21 cellular contexts compared by ENCODE assay signal in genomic region chr3:106004841-106005240, GRCh38.
A peak's percentile ranks its signal among the peaks of the same experiment; 100 is the strongest.
DNase-seq lines count a peak whose midpoint lies in the region; ATAC-seq, FAIRE-seq and TF ChIP-seq lines count a peak whose summit lies in the region.
"Had no signal": no experiment of that assay in that cellular context is flagged by ENCODE, and none has a peak within 500 bp of the region (broad histone marks: within the 10 kb centered on the region; RNA-seq: fewer than 3 reads in every experiment).

No MANE protein-coding gene starts in this region.

- H3K27me3 ChIP-seq in K562 (ENCODE audit: control insufficient read depth in 2 of 2, insufficient read depth in 2 of 2, low read length in 2 of 2) (no peaks in the 10 kb centered on the region), left ventricle myocardium inferior (ENCODE audit: low read depth) (no peaks in the 10 kb centered on the region), skeletal muscle satellite cell (ENCODE audit: control insufficient read depth, insufficient read depth, low read length) (no peaks in the 10 kb centered on the region), sigmoid colon (no peaks in the 10 kb centered on the region)
- H3K27me3 ChIP-seq: neutrophil, upper lobe of right lung had no signal

- H3K4me2 ChIP-seq in K562 (ENCODE audit: insufficient read depth, low read length) (no peak overlapping the region), skeletal muscle satellite cell (ENCODE audit: low read length) (peak overlapping the region; percentile 75)

- no TSS peak for BruUV-seq in K562 (replicated peaks; lab: Mats Ljungman, UMichigan)

- no peak for TF ChIP-seq RAD21 in K562 (CRISPR knock-in tag; conservative IDR thresholded peaks at IDR 0.05 in 1 of 2, IDR thresholded peaks at IDR 0.05 in 1 of 2)

- no peaks in the 10 kb centered on the region for H4K20me1 ChIP-seq in K562 (replicated peaks; ENCODE audit: control insufficient read depth, insufficient read depth, low read length)

- ATAC-seq in K562 (no peak), HG03097 (IDR thresholded peaks at IDR 0.05; ENCODE audit: low FRiP score, unreplicated experiment) (no peak)
- ATAC-seq: activated CD8-positive, alpha-beta T cell treated with anti-CD3 and anti-CD28 coated beads, Interleukin-2, amount 10 ng/mL, durations not matched to agents 7 days and 5 days; stimulated activated naive CD8-positive, alpha-beta T cell treated with anti-CD3 and anti-CD28 coated beads, Interleukin-15, amount 100 ng/mL, for 72 hours had no signal

- no peak for FAIRE-seq in K562 (lab: Jason Lieb, UNC)
- FAIRE-seq: endothelial cell of umbilical vein, frontal cortex had no signal

- no peak overlapping the region for H3K4me3 ChIP-seq in K562
- H3K4me3 ChIP-seq in left ventricle myocardium inferior = peak overlapping the region; percentile 50
- peak overlapping the region; percentile 57 for H3K4me3 ChIP-seq in skeletal muscle satellite cell (ENCODE audit: low read length)
- no peak overlapping the region for H3K4me3 ChIP-seq in sigmoid colon

- no peaks in the 10 kb centered on the region for H3K9me3 ChIP-seq in K562 (replicated peaks; ENCODE audit: control insufficient read depth, insufficient read depth, low read depth, low read length)
- H3K9me3 ChIP-seq in left ventricle myocardium inferior (replicated peaks) = no peaks in the 10 kb centered on the region
- no peaks in the 10 kb centered on the region for H3K9me3 ChIP-seq in skeletal muscle satellite cell (replicated peaks; ENCODE audit: low read length)
- no peaks in the 10 kb centered on the region for H3K9me3 ChIP-seq in sigmoid colon
- H3K9me3 ChIP-seq: neutrophil, upper lobe of right lung had no signal

- TF ChIP-seq POLR2A in K562 (conservative IDR thresholded peaks at IDR 0.05) (no peak), sigmoid colon (IDR thresholded peaks at IDR 0.05) (no peak)

- no peak overlapping the region for H3K27ac ChIP-seq in K562 (ENCODE audit: extremely low read depth, low read depth, low read length)
- H3K27ac ChIP-seq in left ventricle myocardium inferior (replicated peaks) = peak overlapping the region; percentile 60
- H3K27ac ChIP-seq in sigmoid colon = no peak overlapping the region
- H3K27ac ChIP-seq: neutrophil had no signal

- no peaks in the 10 kb centered on the region for H3K36me3 ChIP-seq in K562 (ENCODE audit: control insufficient read depth, insufficient read depth, low read length)
- no peaks in the 10 kb centered on the region for H3K36me3 ChIP-seq in left ventricle myocardium inferior
- no peaks in the 10 kb centered on the region for H3K36me3 ChIP-seq in skeletal muscle satellite cell (ENCODE audit: insufficient read depth, low read length)
- H3K36me3 ChIP-seq in sigmoid colon = no peaks in the 10 kb centered on the region
- H3K36me3 ChIP-seq: neutrophil, upper lobe of right lung had no signal

- H3K9me1 ChIP-seq in K562 (ENCODE audit: control insufficient read depth, insufficient read depth, low read length) = no peaks in the 10 kb centered on the region

- H3K4me1 ChIP-seq in K562 (replicated peaks in 1 of 2; ENCODE audit: control insufficient read depth in 2 of 2, insufficient read depth in 2 of 2, low read length in 2 of 2) (peaks cover 0 to 12% of the 10 kb centered on the region in 2 experiments; a peak in 1 of 5 replicates), left ventricle myocardium inferior (peaks cover 21% of the 10 kb centered on the region), skeletal muscle satellite cell (ENCODE audit: control insufficient read depth, insufficient read depth, low read length) (peaks cover 29% of the 10 kb centered on the region), sigmoid colon (no peaks in the 10 kb centered on the region)
- H3K4me1 ChIP-seq: upper lobe of right lung had no signal

- in situ Hi-C loops in K562 (cut with MboI) = no loop called here

- H3K79me2 ChIP-seq in K562 (ENCODE audit: control insufficient read depth, insufficient read depth, low read length) = no peaks in the 10 kb centered on the region

- peak; percentile 27 for DNase-seq in M059J (ENCODE audit: low read depth)
- no peak for DNase-seq in K562 (ENCODE audit: extremely low read depth in 1 of 4, low spot score in 3 of 4)
- no peak for DNase-seq in left ventricle myocardium inferior
- no peak for DNase-seq in globus pallidus (ENCODE audit: low spot score)
- DNase-seq in sigmoid colon = no peak
- DNase-seq: activated B cell treated with CpG ODN at 0.5 μM for 24 hours; activated CD8-positive, alpha-beta T cell treated with anti-CD3 and anti-CD28 coated beads, Interleukin-2, amount 10 ng/mL, durations not matched to agents 7 days and 5 days; activated T-cell treated with anti-CD3 and anti-CD28 coated beads, Interleukin-2, amount 50 U/mL, for 4 hours; Calu3; NCI-H1105; NCI-H2107; NCI-H510A; retina; stimulated activated CD4-positive, alpha-beta T cell treated with anti-CD3 and anti-CD28 coated beads, Interleukin-2, amount 100 ng/mL, for 24 hours; stimulated activated naive CD8-positive, alpha-beta T cell treated with anti-CD3 and anti-CD28 coated beads, Interleukin-15, amount 100 ng/mL, for 72 hours; upper lobe of right lung had no signal

- WGBS in K562 (ENCODE audit: insufficient coverage, low coverage, missing lambda C conversion rate) = 81% methylated on average over 3 of the region's 3 CpGs
- WGBS in sigmoid colon, 2 donors = 90 to 92% methylated on average over 3 of the region's 3 CpGs

- intact Hi-C loops in K562 (cut with micrococcal nuclease) = loop anchor here (10.0 kb wide), 1 partner anchor 120 kb away; no protein-coding TSS in a partner anchor
- intact Hi-C loops in left ventricle myocardium inferior (cut with micrococcal nuclease) = no loop called here
- intact Hi-C loops in sigmoid colon (cut with DNase I) = no loop called here

- H2AFZ ChIP-seq in K562 (ENCODE audit: low read depth, low read length) = peak overlapping the region; percentile 71; the same call in 1 of the 2 replicates

- POLR2A ChIA-PET in K562 (lab: Yijun Ruan, JAX) = no interaction called here

- CTCF ChIA-PET in K562 (lab: Yijun Ruan, JAX; ENCODE audit: low intra/inter-chr PET ratio) = no interaction called here

- TF ChIP-seq CTCF in K562 (IDR thresholded peaks at IDR 0.05 in 2 of 3, conservative IDR thresholded peaks at IDR 0.05 in 1 of 3; ENCODE audit: insufficient read depth in 2 of 3, low read depth in 1 of 3, low read length in 3 of 3) = no peak
- no peak for TF ChIP-seq CTCF in left ventricle myocardium inferior (IDR thresholded peaks at IDR 0.05; ENCODE audit: borderline replicate concordance)
- TF ChIP-seq CTCF in sigmoid colon (IDR thresholded peaks at IDR 0.05) = no peak

- no peak overlapping the region for H3K9ac ChIP-seq in K562 (ENCODE audit: insufficient read depth in 1 of 2, low read depth in 2 of 2, low read length in 2 of 2)
- H3K9ac ChIP-seq in skeletal muscle satellite cell (ENCODE audit: low read depth, low read length) = peak overlapping the region; percentile 78

- TF ChIP-seq EP300 in K562 (IDR thresholded peaks at IDR 0.05; ENCODE audit: low read length) (no peak), sigmoid colon (IDR thresholded peaks at IDR 0.05) (no peak)

TF ChIP-seq in K562, 482 proteins besides CTCF, POLR2A, EP300 and RAD21 (continues in another document):
- no peak for TF ChIP-seq PHF21A (IDR thresholded peaks at IDR 0.05; ENCODE audit: borderline replicate concordance, low read depth)
- TF ChIP-seq FOXA1 (IDR thresholded peaks at IDR 0.05; ENCODE audit: borderline replicate concordance) = no peak
- TF ChIP-seq LEF1 (IDR thresholded peaks at IDR 0.05) = no peak
- TF ChIP-seq ZNF324 (CRISPR knock-in tag; IDR thresholded peaks at IDR 0.05) = no peak
- TF ChIP-seq, protein P1, sequence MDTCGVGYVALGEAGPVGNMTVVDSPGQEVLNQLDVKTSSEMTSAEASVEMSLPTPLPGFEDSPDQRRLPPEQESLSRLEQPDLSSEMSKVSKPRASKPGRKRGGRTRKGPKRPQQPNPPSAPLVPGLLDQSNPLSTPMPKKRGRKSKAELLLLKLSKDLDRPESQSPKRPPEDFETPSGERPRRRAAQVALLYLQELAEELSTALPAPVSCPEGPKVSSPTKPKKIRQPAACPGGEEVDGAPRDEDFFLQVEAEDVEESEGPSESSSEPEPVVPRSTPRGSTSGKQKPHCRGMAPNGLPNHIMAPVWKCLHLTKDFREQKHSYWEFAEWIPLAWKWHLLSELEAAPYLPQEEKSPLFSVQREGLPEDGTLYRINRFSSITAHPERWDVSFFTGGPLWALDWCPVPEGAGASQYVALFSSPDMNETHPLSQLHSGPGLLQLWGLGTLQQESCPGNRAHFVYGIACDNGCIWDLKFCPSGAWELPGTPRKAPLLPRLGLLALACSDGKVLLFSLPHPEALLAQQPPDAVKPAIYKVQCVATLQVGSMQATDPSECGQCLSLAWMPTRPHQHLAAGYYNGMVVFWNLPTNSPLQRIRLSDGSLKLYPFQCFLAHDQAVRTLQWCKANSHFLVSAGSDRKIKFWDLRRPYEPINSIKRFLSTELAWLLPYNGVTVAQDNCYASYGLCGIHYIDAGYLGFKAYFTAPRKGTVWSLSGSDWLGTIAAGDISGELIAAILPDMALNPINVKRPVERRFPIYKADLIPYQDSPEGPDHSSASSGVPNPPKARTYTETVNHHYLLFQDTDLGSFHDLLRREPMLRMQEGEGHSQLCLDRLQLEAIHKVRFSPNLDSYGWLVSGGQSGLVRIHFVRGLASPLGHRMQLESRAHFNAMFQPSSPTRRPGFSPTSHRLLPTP (IDR thresholded peaks at IDR 0.05; ENCODE audit: borderline replicate concordance, extremely low read depth, insufficient read length) = no peak
- TF ChIP-seq CHCHD3 (CRISPR knock-in tag; IDR thresholded peaks at IDR 0.05) = no peak
- TF ChIP-seq BMI1 (IDR thresholded peaks at IDR 0.05; ENCODE audit: low read length) = no peak
- TF ChIP-seq MYBL2 (IDR thresholded peaks at IDR 0.05; ENCODE audit: low read depth) = no peak
- no peak for TF ChIP-seq MYBL2 (CRISPR knock-in tag; IDR thresholded peaks at IDR 0.05; ENCODE audit: borderline replicate concordance)
- no peak for TF ChIP-seq ZNF184 (CRISPR knock-in tag; IDR thresholded peaks at IDR 0.05)
- no peak for TF ChIP-seq CBFA2T2 (conservative IDR thresholded peaks at IDR 0.05)
- TF ChIP-seq ZNF830 (CRISPR knock-in tag; IDR thresholded peaks at IDR 0.05) = no peak
- TF ChIP-seq FOSL1 (tag; conservative IDR thresholded peaks at IDR 0.05) = no peak
- TF ChIP-seq KLF13 (tag; IDR thresholded peaks at IDR 0.05; ENCODE audit: borderline replicate concordance, low read depth) = no peak
- TF ChIP-seq TEAD4 (IDR thresholded peaks at IDR 0.05; ENCODE audit: low read length) = no peak
- TF ChIP-seq TEAD4 (CRISPR knock-in tag; IDR thresholded peaks at IDR 0.05; ENCODE audit: borderline replicate concordance) = no peak
- TF ChIP-seq BCOR (IDR thresholded peaks at IDR 0.05) = no peak

Comparison
In these comparisons a context has a peak if more than half of its experiments do, and no peak if none do; other contexts are left out.
1. H3K4me3 ChIP-seq: peak in left ventricle myocardium inferior (single experiment) and skeletal muscle satellite cell (single experiment); none in K562 (single experiment) and sigmoid colon (0 of 4).